ENCODE assay signal across 9 cellular contexts in the genomic region with DNA sequence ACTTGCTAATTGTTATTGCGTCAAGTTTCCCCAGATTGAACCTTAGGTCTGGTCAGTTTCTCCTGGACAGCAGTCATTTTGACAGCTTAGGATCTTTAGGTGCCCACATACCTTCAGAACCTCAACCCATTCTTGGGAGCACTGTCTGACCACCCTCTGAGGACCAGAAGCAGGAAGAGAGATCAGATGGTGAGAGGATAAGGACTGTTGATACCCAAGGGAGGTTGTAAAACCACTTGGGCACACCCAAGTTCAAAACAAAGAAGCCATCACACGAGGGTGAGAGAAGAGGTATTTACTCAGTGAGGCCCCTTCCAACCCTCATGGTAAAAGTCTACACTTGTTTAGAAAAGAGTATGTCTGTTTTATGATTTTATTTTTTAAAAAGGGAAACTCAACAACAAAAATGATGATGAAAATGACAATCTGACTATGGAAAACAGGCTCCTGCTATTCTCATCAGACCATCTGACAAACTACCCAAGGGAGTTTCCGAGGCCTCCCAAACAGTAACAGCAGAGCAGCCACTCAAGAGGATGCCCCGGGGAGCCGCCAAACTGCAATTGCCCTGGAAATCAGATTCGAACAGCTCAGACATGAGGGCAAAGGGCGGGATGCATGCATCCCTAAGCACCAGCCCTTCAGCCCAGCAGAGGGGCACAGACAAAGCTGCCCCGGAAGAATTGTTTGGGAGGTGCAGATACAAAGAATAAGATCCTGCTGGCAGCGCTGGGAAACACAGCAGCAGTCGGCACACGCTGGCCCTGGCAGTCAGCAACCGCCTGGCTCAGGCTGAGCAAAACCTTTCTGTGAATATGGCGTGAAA.
DNase-seq lines count a peak whose midpoint lies in the region; ATAC-seq and TF ChIP-seq lines count a peak whose summit lies in the region.
"Had no signal": no experiment of that assay in that cellular context is flagged by ENCODE, and none has a peak within 500 bp of the region (broad histone marks: within the 10 kb centered on the region; RNA-seq: fewer than 3 reads in every experiment).

No MANE protein-coding gene starts in this region.

- no peak overlapping the region for H3K4me3 ChIP-seq in skin epidermis
- H3K4me3 ChIP-seq: SJSA1 had no signal

- peaks cover 72% of the 10 kb centered on the region for H3K4me1 Mint-ChIP-seq in activated T-cell treated with anti-CD3 and anti-CD28 coated beads, Interleukin-2, amount 50 U/mL, for 72 hours (ENCODE audit: low read depth)

- peak overlapping the region; percentile 62 to 69 for H3K4me3 Mint-ChIP-seq in activated T-cell treated with anti-CD3 and anti-CD28 coated beads, Interleukin-2, amount 50 U/mL, for 72 hours

- no peaks in the 10 kb centered on the region for H3K36me3 Mint-ChIP-seq in activated T-cell treated with anti-CD3 and anti-CD28 coated beads, Interleukin-2, amount 50 U/mL, for 72 hours (ENCODE audit: insufficient read depth in 2 of 2)

- H3K27ac Mint-ChIP-seq in activated T-cell treated with anti-CD3 and anti-CD28 coated beads, Interleukin-2, amount 50 U/mL, for 72 hours = peak overlapping the region; percentile 97

- peak; percentile 44 to 48 for ATAC-seq in activated T-cell treated with anti-CD3 and anti-CD28 coated beads, Interleukin-2, amount 50 U/mL, for 72 hours (replicated peaks in 1 of 2)
- peak; percentile 63 for ATAC-seq in Right ventricle myocardium superior (ENCODE audit: poor library complexity)
- no peak for ATAC-seq in GM21528 (IDR thresholded peaks at IDR 0.05; ENCODE audit: low FRiP score, unreplicated experiment)

- no peak for TF ChIP-seq CTCF in GM13976 (IDR thresholded peaks at IDR 0.05; ENCODE audit: borderline replicate concordance, control extremely low read depth, extremely low read depth, insufficient read depth, missing control alignments)

- H3K9me3 Mint-ChIP-seq in activated T-cell treated with anti-CD3 and anti-CD28 coated beads, Interleukin-2, amount 50 U/mL, for 72 hours = no peaks in the 10 kb centered on the region

- in situ Hi-C loops in GM13976 (cut with MboI; ENCODE audit: low sequenced_read_pairs, unreplicated experiment) = no loop called here

- intact Hi-C loops in Right ventricle myocardium superior (cut with DNase I) = no loop called here

- no peaks in the 10 kb centered on the region for H3K27me3 Mint-ChIP-seq in activated T-cell treated with anti-CD3 and anti-CD28 coated beads, Interleukin-2, amount 50 U/mL, for 72 hours (ENCODE audit: low read depth)

- H3K27ac ChIP-seq in skin epidermis = peak overlapping the region in 17 of 21 experiments; percentile 18 to 81 (median 52)
- H3K27ac ChIP-seq: SJSA1 had no signal

- DNase-seq in activated T-cell treated with anti-CD3 and anti-CD28 coated beads, Interleukin-2, amount 50 U/mL, for 72 hours = no peak
- no peak for DNase-seq in activated T-cell treated with anti-CD3 and anti-CD28 coated beads, Interleukin-2, amount 50 U/mL, for 1 hour
- DNase-seq in NCI-H345 (lab: John Stamatoyannopoulos, UW) = peak; percentile 82
- peak; percentile 51 for DNase-seq in Right ventricle myocardium superior
- DNase-seq in SHP77 (lab: John Stamatoyannopoulos, UW) = no peak
- DNase-seq in GM13976 (ENCODE audit: low spot score) = no peak

Comparison
In these comparisons a context has a peak if more than half of its experiments do, and no peak if none do; other contexts are left out.
1. DNase-seq: peak in NCI-H345 (single experiment) and Right ventricle myocardium superior (single experiment); none in activated T-cell treated with anti-CD3 and anti-CD28 coated beads, Interleukin-2, amount 50 U/mL, for 72 hours (0 of 2), activated T-cell treated with anti-CD3 and anti-CD28 coated beads, Interleukin-2, amount 50 U/mL, for 1 hour (single experiment), SHP77 (0 of 2) and GM13976 (single experiment).